In the genomic region with DNA sequence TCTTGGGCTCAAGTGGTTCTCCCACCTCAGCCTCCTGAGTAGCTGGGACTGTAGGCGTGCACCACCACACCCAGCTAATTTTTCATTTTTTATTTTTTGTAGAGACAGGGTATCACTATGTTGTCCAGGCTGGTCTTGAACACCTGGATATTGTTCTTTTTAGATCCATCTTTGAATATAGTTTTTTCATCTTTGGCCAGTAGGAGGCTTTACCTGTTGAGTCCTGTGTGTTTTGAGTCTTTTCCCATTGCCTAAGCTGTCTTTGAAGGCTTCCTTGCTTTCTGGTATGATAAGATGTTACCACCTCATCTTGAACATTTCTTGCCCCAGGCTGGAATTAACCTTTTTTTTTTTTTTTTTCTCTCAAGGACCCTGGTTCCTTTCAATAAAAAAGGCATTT, we compare ENCODE assay signal across 21 cellular contexts.
DNase-seq lines count a peak whose midpoint lies in the region; ATAC-seq, FAIRE-seq and TF ChIP-seq lines count a peak whose summit lies in the region.
"Had no signal": no experiment of that assay in that cellular context is flagged by ENCODE, and none has a peak within 500 bp of the region (broad histone marks: within the 10 kb centered on the region; RNA-seq: fewer than 3 reads in every experiment).

No MANE protein-coding gene starts in this region.

- FAIRE-seq in RCC 7860 (lab: Jason Lieb, UNC) = no peak
- FAIRE-seq: pancreas had no signal

- no peaks in the 10 kb centered on the region for H3K36me3 Mint-ChIP-seq in MCF 10A (ENCODE audit: insufficient read depth, unreplicated experiment)
- peaks cover 9% of the 10 kb centered on the region for H3K36me3 Mint-ChIP-seq in chondrocyte (ENCODE audit: low read depth)

- no peak overlapping the region for H3K4me3 Mint-ChIP-seq in MCF 10A (ENCODE audit: unreplicated experiment)
- H3K4me3 Mint-ChIP-seq in chondrocyte (ENCODE audit: unreplicated experiment) = no peak overlapping the region
- H3K4me3 Mint-ChIP-seq: activated CD4-positive, alpha-beta T cell treated with anti-CD3 and anti-CD28 coated beads, Interleukin-2, amount 10 ng/mL, durations not matched to agents 24 days and 14 days; activated naive CD8-positive, alpha-beta T cell treated with anti-CD3 and anti-CD28 coated beads, Interleukin-2, amount 10 ng/mL, durations not matched to agents 7 days and 5 days; effector memory CD8-positive, alpha-beta T cell; naive thymus-derived CD8-positive, alpha-beta T cell had no signal

- POLR2A ChIA-PET in MCF 10A (lab: Yijun Ruan, JAX) = interaction anchor here (1.4 kb wide), 1 partner anchor 10 kb away, joined by 3 read pairs; no protein-coding TSS in a partner anchor

- no TSS peak for BruUV-seq in MCF 10A (replicated peaks; lab: Mats Ljungman, UMichigan)

- no peak for TF ChIP-seq POLR2A in breast epithelium (IDR thresholded peaks at IDR 0.05)

- no peak overlapping the region for H3K27ac ChIP-seq in breast epithelium
- H3K27ac ChIP-seq: pancreas, right lobe of liver had no signal

- no peaks in the 10 kb centered on the region for H3K4me1 ChIP-seq in breast epithelium
- H3K4me1 ChIP-seq: right lobe of liver had no signal

- no peak overlapping the region for H3K4me3 ChIP-seq in breast epithelium
- H3K4me3 ChIP-seq: pancreas, right lobe of liver had no signal

- CTCF ChIA-PET in MCF 10A (lab: Yijun Ruan, JAX) = interaction anchor here (0.7 to 1.4 kb wide), 3 partner anchors 12 to 591 kb away, joined by 3 to 4 read pairs (median 4); no protein-coding TSS in a partner anchor

- DNase-seq in MCF 10A (ENCODE audit: unreplicated experiment) = peak; percentile 23
- DNase-seq in breast epithelium (ENCODE audit: low spot score in 2 of 2) = no peak
- DNase-seq in LoVo (ENCODE audit: low spot score) = peak; percentile 1
- no peak for DNase-seq in chondrocyte (ENCODE audit: low spot score)
- DNase-seq in hepatic stellate cell (ENCODE audit: low spot score) = no peak
- no peak for DNase-seq in NCI-H446 treated with DMSO at 0.1 percent for 48 hours (lab: John Stamatoyannopoulos, UW)
- no peak for DNase-seq in RCC 7860 (ENCODE audit: low spot score)
- DNase-seq: activated CD4-positive, alpha-beta T cell treated with anti-CD3 and anti-CD28 coated beads, Interleukin-2, amount 10 ng/mL, durations not matched to agents 24 days and 14 days; activated CD8-positive, alpha-beta memory T cell treated with anti-CD3 and anti-CD28 coated beads, Interleukin-2, amount 50 U/mL, for 4 hours; activated naive CD8-positive, alpha-beta T cell treated with anti-CD3 and anti-CD28 coated beads, Interleukin-2, amount 10 ng/mL, durations not matched to agents 7 days and 5 days; C1 segment of cervical spinal cord; effector memory CD8-positive, alpha-beta T cell; glutamatergic neuron; left cardiac atrium; naive thymus-derived CD8-positive, alpha-beta T cell; NCI-H1694 treated with DMSO at 0.1 percent for 48 hours; NK-92 treated with Interleukin-12 subunit alpha and Interleukin-12 subunit beta, amount 100 ng/mL, for 24 hours; pancreas; right lobe of liver had no signal

- intact Hi-C loops in MCF 10A (cut with micrococcal nuclease) = loop anchor here (10.0 kb wide), 1 partner anchor 408 kb away; no protein-coding TSS in a partner anchor
- intact Hi-C loops in breast epithelium (cut with DNase I; ENCODE audit: low total_unique reads) = no loop called here

- H3K9me3 Mint-ChIP-seq in MCF 10A (ENCODE audit: unreplicated experiment) (no peaks in the 10 kb centered on the region), chondrocyte (ENCODE audit: low read depth) (peaks cover 27% of the 10 kb centered on the region)

- peaks cover 18 to 31% of the 10 kb centered on the region in 2 donors for H3K9me3 ChIP-seq in breast epithelium
- H3K9me3 ChIP-seq: pancreas, right lobe of liver had no signal

- TF ChIP-seq CTCF in MCF 10A (IDR thresholded peaks at IDR 0.05; ENCODE audit: unreplicated experiment) (peak; percentile 24), breast epithelium (IDR thresholded peaks at IDR 0.05) (no peak), chondrocyte (IDR thresholded peaks at IDR 0.05) (peak; percentile 24)

- ATAC-seq in HG02981 (IDR thresholded peaks at IDR 0.05; ENCODE audit: unreplicated experiment) = no peak
- ATAC-seq: effector memory CD8-positive, alpha-beta T cell; left cardiac atrium; naive thymus-derived CD8-positive, alpha-beta T cell; pancreas; right lobe of liver had no signal

- no peaks in the 10 kb centered on the region for H3K27me3 ChIP-seq in breast epithelium
- H3K27me3 ChIP-seq: right lobe of liver had no signal

- H3K27ac Mint-ChIP-seq in MCF 10A (ENCODE audit: low read depth, unreplicated experiment) (no peak overlapping the region), chondrocyte (ENCODE audit: unreplicated experiment) (no peak overlapping the region)
- H3K27ac Mint-ChIP-seq: activated CD4-positive, alpha-beta T cell treated with anti-CD3 and anti-CD28 coated beads, Interleukin-2, amount 10 ng/mL, durations not matched to agents 24 days and 14 days; activated naive CD8-positive, alpha-beta T cell treated with anti-CD3 and anti-CD28 coated beads, Interleukin-2, amount 10 ng/mL, durations not matched to agents 7 days and 5 days; activated T-helper 2 cell treated with anti-CD3 and anti-CD28 coated beads, Interferon-gamma antibody, Interleukin-2, Interleukin-4, amounts not matched to agents 10 μg/mL and 5 μg/mL and 100 μg/mL, durations not matched to agents 14 hours and 24 hours and 36 hours; effector memory CD8-positive, alpha-beta T cell; naive thymus-derived CD8-positive, alpha-beta T cell had no signal

- H3K4me1 Mint-ChIP-seq in MCF 10A (ENCODE audit: insufficient read depth, unreplicated experiment) (no peaks in the 10 kb centered on the region), chondrocyte (ENCODE audit: low read depth) (peaks cover 7% of the 10 kb centered on the region)

- no peaks in the 10 kb centered on the region for H3K36me3 ChIP-seq in breast epithelium
- H3K36me3 ChIP-seq: pancreas, right lobe of liver had no signal

- peaks cover 62% of the 10 kb centered on the region for H3K27me3 Mint-ChIP-seq in MCF 10A (ENCODE audit: insufficient read depth, unreplicated experiment)
- H3K27me3 Mint-ChIP-seq in chondrocyte (ENCODE audit: low read depth) = no peaks in the 10 kb centered on the region

Comparison
In these comparisons a context has a peak if more than half of its experiments do, and no peak if none do; other contexts are left out.
1. DNase-seq: peak in MCF 10A (single experiment) and LoVo (single experiment); none in breast epithelium (0 of 2), chondrocyte (single experiment), hepatic stellate cell (single experiment), NCI-H446 treated with DMSO at 0.1 percent for 48 hours (single experiment) and RCC 7860 (single experiment).
2. CTCF ChIP-seq: peak in MCF 10A (single experiment) and chondrocyte (single experiment); none in breast epithelium (0 of 3).